Comparison of ENCODE assay signal across 1 cellular context in genomic region chr14:69880851-69881250, GRCh38.
TF ChIP-seq lines count a peak whose summit lies in the region.

No MANE protein-coding gene starts in this region.

TF ChIP-seq in IMR-90, 13 proteins besides CTCF, POLR2A, EP300 and RAD21 (continued from another document):
- TF ChIP-seq, protein P1, sequence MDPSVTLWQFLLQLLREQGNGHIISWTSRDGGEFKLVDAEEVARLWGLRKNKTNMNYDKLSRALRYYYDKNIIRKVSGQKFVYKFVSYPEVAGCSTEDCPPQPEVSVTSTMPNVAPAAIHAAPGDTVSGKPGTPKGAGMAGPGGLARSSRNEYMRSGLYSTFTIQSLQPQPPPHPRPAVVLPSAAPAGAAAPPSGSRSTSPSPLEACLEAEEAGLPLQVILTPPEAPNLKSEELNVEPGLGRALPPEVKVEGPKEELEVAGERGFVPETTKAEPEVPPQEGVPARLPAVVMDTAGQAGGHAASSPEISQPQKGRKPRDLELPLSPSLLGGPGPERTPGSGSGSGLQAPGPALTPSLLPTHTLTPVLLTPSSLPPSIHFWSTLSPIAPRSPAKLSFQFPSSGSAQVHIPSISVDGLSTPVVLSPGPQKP (IDR thresholded peaks at IDR 0.05; ENCODE audit: borderline replicate concordance, low read depth, low read length) = no peak
- TF ChIP-seq MXI1 (IDR thresholded peaks at IDR 0.05; ENCODE audit: borderline replicate concordance, low read depth, low read length) (no peak), SMC3 (IDR thresholded peaks at IDR 0.05; ENCODE audit: low read depth, low read length) (no peak), MAZ (IDR thresholded peaks at IDR 0.05; ENCODE audit: borderline replicate concordance, low read depth, low read length) (no peak), RFX5 (IDR thresholded peaks at IDR 0.05; ENCODE audit: low read depth, low read length) (no peak), BHLHE40 (IDR thresholded peaks at IDR 0.05; ENCODE audit: low read depth, low read length) (no peak)
- TF ChIP-seq, protein P2, sequence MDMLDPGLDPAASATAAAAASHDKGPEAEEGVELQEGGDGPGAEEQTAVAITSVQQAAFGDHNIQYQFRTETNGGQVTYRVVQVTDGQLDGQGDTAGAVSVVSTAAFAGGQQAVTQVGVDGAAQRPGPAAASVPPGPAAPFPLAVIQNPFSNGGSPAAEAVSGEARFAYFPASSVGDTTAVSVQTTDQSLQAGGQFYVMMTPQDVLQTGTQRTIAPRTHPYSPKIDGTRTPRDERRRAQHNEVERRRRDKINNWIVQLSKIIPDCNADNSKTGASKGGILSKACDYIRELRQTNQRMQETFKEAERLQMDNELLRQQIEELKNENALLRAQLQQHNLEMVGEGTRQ (IDR thresholded peaks at IDR 0.05; ENCODE audit: low read depth, low read length) = no peak
